Comparison of ENCODE assay signal across 9 cellular contexts in genomic region chr10:33882996-33883395, GRCh38.
"Had no signal": no experiment of that assay in that cellular context is flagged by ENCODE, and none has a peak within 500 bp of the region (broad histone marks: within the 10 kb centered on the region; RNA-seq: fewer than 3 reads in every experiment).

No MANE protein-coding gene starts in this region.

- H3K27ac ChIP-seq: GM23248 had no signal

- ATAC-seq: GM23338, HCT116 had no signal

- H3K36me3 ChIP-seq: HAP-1 had no signal

- H2AFZ ChIP-seq: GM23248, GM23338 had no signal

- H3K9ac ChIP-seq: GM23248 had no signal

- H3K4me2 ChIP-seq: GM23338 had no signal

- H3K4me3 ChIP-seq: GM23248, GM23338, HAP-1 had no signal

- H3K9me3 ChIP-seq: HAP-1 had no signal

- DNase-seq: GM23248, GOT3, H7, H9, HCEC 1CT, HFFc6 had no signal

- H3K4me1 ChIP-seq: HAP-1 had no signal
